8 cellular contexts compared by ENCODE assay signal in genomic region chr1:3283849-3284248, GRCh38.
A peak's percentile ranks its signal among the peaks of the same experiment; 100 is the strongest.
DNase-seq lines count a peak whose midpoint lies in the region; ATAC-seq, FAIRE-seq and TF ChIP-seq lines count a peak whose summit lies in the region.

No MANE protein-coding gene starts in this region.

- H2BK12ac ChIP-seq in H1 (ENCODE audit: low read depth, low read length) = 0 out of 2 replicates have a peak overlapping the region, but pooled peaks have one; percentile 27

- no peak overlapping the region for H3K23ac ChIP-seq in IMR-90 (ENCODE audit: low read depth, low read length)
- H3K23ac ChIP-seq in H1 (ENCODE audit: insufficient read length) = no peak overlapping the region

- TF ChIP-seq RAD21 in IMR-90 (IDR thresholded peaks at IDR 0.05; ENCODE audit: low read length) (peak; percentile 45), H1 (IDR thresholded peaks at IDR 0.05 in 1 of 2, conservative IDR thresholded peaks at IDR 0.05 in 1 of 2; ENCODE audit: low read depth in 2 of 2, low read length in 2 of 2) (peak; percentile 81 to 86)

- H3K27ac Mint-ChIP-seq in nephron = no peak overlapping the region
- no peak overlapping the region for H3K27ac Mint-ChIP-seq in activated T-helper 2 cell treated with anti-CD3 and anti-CD28 coated beads, Interferon-gamma antibody, Interleukin-2, Interleukin-4, amounts not matched to agents 10 μg/mL and 5 μg/mL and 100 μg/mL, durations not matched to agents 14 hours and 24 hours and 36 hours

- no peaks in the 10 kb centered on the region for H4K20me1 ChIP-seq in IMR-90 (ENCODE audit: insufficient read depth, low read length)
- peaks cover 0 to 2% of the 10 kb centered on the region in 2 experiments for H4K20me1 ChIP-seq in H1 (replicated peaks in 1 of 2; ENCODE audit: control insufficient read depth in 1 of 2, insufficient read depth in 2 of 2, low read length in 2 of 2)

- H3K18ac ChIP-seq in IMR-90 (ENCODE audit: low read depth, low read length) (no peak overlapping the region), H1 (ENCODE audit: extremely low read depth, low read length) (no peak overlapping the region)

- in situ Hi-C loops in IMR-90 (cut with MboI; ENCODE audit: low sequenced_read_pairs) = no loop called here

- TF ChIP-seq EP300 in H1 (IDR thresholded peaks at IDR 0.05; ENCODE audit: borderline replicate concordance in 1 of 2, low read depth in 2 of 2, low read length in 2 of 2) = no peak

- peaks cover 10% of the 10 kb centered on the region for H3K27me3 ChIP-seq in IMR-90 (ENCODE audit: control insufficient read depth, insufficient read depth, low read length)
- H3K27me3 ChIP-seq in H1 (replicated peaks in 1 of 4; ENCODE audit: control insufficient read depth in 3 of 4, extremely low read depth in 1 of 4, insufficient read depth in 3 of 4, low read length in 3 of 4) = peaks cover 0 to 6% (median 1%) of the 10 kb centered on the region in 4 experiments; a peak in 1 of 7 replicates

- peaks cover 58% of the 10 kb centered on the region for H3K27me3 Mint-ChIP-seq in nephron (ENCODE audit: low read depth)
- H3K27me3 Mint-ChIP-seq in activated T-helper 2 cell treated with anti-CD3 and anti-CD28 coated beads, Interferon-gamma antibody, Interleukin-2, Interleukin-4, amounts not matched to agents 10 μg/mL and 5 μg/mL and 100 μg/mL, durations not matched to agents 14 hours and 24 hours and 36 hours (ENCODE audit: low read depth) = no peaks in the 10 kb centered on the region

- H4K8ac ChIP-seq in IMR-90 (ENCODE audit: low read depth in 2 of 2, low read length in 2 of 2) = no peak overlapping the region
- H4K8ac ChIP-seq in H1 (ENCODE audit: extremely low read depth, insufficient read depth, low read length) = peak overlapping the region; percentile 84; the same call in 1 of the 2 replicates

- no peak overlapping the region for H3K4me3 ChIP-seq in IMR-90 (ENCODE audit: insufficient read depth, low read depth, low read length)
- H3K4me3 ChIP-seq in H1 (ENCODE audit: extremely low read depth in 1 of 4, insufficient read depth in 2 of 4, low read depth in 3 of 4, low read length in 4 of 4) = peak overlapping the region in 1 of 4 experiments; percentile 25; a peak in 1 of 8 replicates

- H3K9me1 ChIP-seq in IMR-90 (ENCODE audit: insufficient read depth, low read length) = no peaks in the 10 kb centered on the region

- no peaks in the 10 kb centered on the region for H3K79me2 ChIP-seq in H1 (ENCODE audit: control insufficient read depth in 1 of 2, insufficient read depth in 2 of 2, low read length in 2 of 2)

- H2BK15ac ChIP-seq in IMR-90 (ENCODE audit: low read depth, low read length) (no peak overlapping the region), H1 (ENCODE audit: low read length) (no peak overlapping the region)

- H2BK120ac ChIP-seq in IMR-90 (ENCODE audit: low read depth, low read length) (no peak overlapping the region), H1 (replicated peaks; ENCODE audit: low read depth, low read length) (no peak overlapping the region)

- DNase-seq in C1 segment of cervical spinal cord (lab: John Stamatoyannopoulos, UW) (peak in 10 of 14 donors; percentile 3 to 64 (median 20)), IMR-90 (no peak), H1 (ENCODE audit: low read depth in 1 of 2, low spot score in 2 of 2) (peak in 1 of 2 experiments; percentile 88), NCI-H446 (lab: John Stamatoyannopoulos, UW) (no peak), foreskin melanocyte (no peak)
- no peak for DNase-seq in activated T-helper 2 cell treated with anti-CD3 and anti-CD28 coated beads, Interferon-gamma antibody, Interleukin-2, Interleukin-4, amounts not matched to agents 10 μg/mL and 5 μg/mL and 100 μg/mL, durations not matched to agents 14 hours and 24 hours and 36 hours (ENCODE audit: low spot score)

- H3K4me2 ChIP-seq in IMR-90 (ENCODE audit: low read depth, low read length) (no peak overlapping the region), H1 (ENCODE audit: insufficient read depth in 1 of 2, low read depth in 2 of 2, low read length in 2 of 2) (peak overlapping the region in 1 of 2 experiments; percentile 41; a peak in 1 of 4 replicates)

- H4K91ac ChIP-seq in IMR-90 (ENCODE audit: insufficient read depth, low read depth, low read length) (no peak overlapping the region), H1 (replicated peaks; ENCODE audit: insufficient read length, low read length) (no peak overlapping the region)

- peak; percentile 44 for TF ChIP-seq CTCF in IMR-90 (conservative IDR thresholded peaks at IDR 0.05; ENCODE audit: low read depth, low read length)
- TF ChIP-seq CTCF in H1 (IDR thresholded peaks at IDR 0.05; ENCODE audit: control extremely low read depth in 1 of 3, insufficient read depth in 1 of 3, low read depth in 1 of 3, low read length in 3 of 3) = peak; percentile 75 to 88 (median 75)
- peak; percentile 81 to 88 (median 82) for TF ChIP-seq CTCF in nephron (IDR thresholded peaks at IDR 0.05; ENCODE audit: unreplicated experiment in 3 of 3)

- TF ChIP-seq POLR2A in IMR-90 (IDR thresholded peaks at IDR 0.05; ENCODE audit: low read depth, low read length) = no peak
- no peak for TF ChIP-seq POLR2A in H1 (IDR thresholded peaks at IDR 0.05; ENCODE audit: control extremely low read depth in 1 of 2, low read depth in 2 of 2, low read length in 2 of 2)

- H2BK20ac ChIP-seq in IMR-90 (ENCODE audit: low read depth, low read length) = no peak overlapping the region
- no peak overlapping the region for H2BK20ac ChIP-seq in H1 (ENCODE audit: low read length)

- FAIRE-seq in H1 (lab: Jason Lieb, UNC) = no peak

- H3K36me3 Mint-ChIP-seq in nephron (ENCODE audit: low read depth) = peaks cover 3% of the 10 kb centered on the region
- no peaks in the 10 kb centered on the region for H3K36me3 Mint-ChIP-seq in activated T-helper 2 cell treated with anti-CD3 and anti-CD28 coated beads, Interferon-gamma antibody, Interleukin-2, Interleukin-4, amounts not matched to agents 10 μg/mL and 5 μg/mL and 100 μg/mL, durations not matched to agents 14 hours and 24 hours and 36 hours (ENCODE audit: low read depth)

- POLR2A ChIA-PET in IMR-90 (lab: Charles Lee; ENCODE audit: unreplicated experiment) (no interaction called here), H1 (lab: Charles Lee; ENCODE audit: partially characterized antibody) (no interaction called here)

- H3K56ac ChIP-seq in IMR-90 (ENCODE audit: extremely low read depth, insufficient read depth, low read length) (no peak overlapping the region), H1 (replicated peaks; ENCODE audit: insufficient read length, low read depth, low read length) (no peak overlapping the region)

- H3K4ac ChIP-seq in IMR-90 (ENCODE audit: low read depth, low read length) (no peak overlapping the region), H1 (replicated peaks; ENCODE audit: insufficient read length, low read depth, low read length) (no peak overlapping the region)

- no peak overlapping the region for H3K14ac ChIP-seq in IMR-90 (replicated peaks; ENCODE audit: low read depth, low read length)
- no peak overlapping the region for H3K14ac ChIP-seq in H1 (ENCODE audit: insufficient read length)

- H3K4me3 Mint-ChIP-seq in nephron = no peak overlapping the region
- H3K4me3 Mint-ChIP-seq in activated T-helper 2 cell treated with anti-CD3 and anti-CD28 coated beads, Interferon-gamma antibody, Interleukin-2, Interleukin-4, amounts not matched to agents 10 μg/mL and 5 μg/mL and 100 μg/mL, durations not matched to agents 14 hours and 24 hours and 36 hours (ENCODE audit: low read depth) = no peak overlapping the region

- no peak overlapping the region for H2AK5ac ChIP-seq in IMR-90 (ENCODE audit: low read depth, low read length)
- no peak overlapping the region for H2AK5ac ChIP-seq in H1 (ENCODE audit: low read depth, low read length)

- H3K9me3 ChIP-seq in IMR-90 (ENCODE audit: control insufficient read depth, insufficient read depth, low read length) = no peaks in the 10 kb centered on the region
- H3K9me3 ChIP-seq in H1 (ENCODE audit: insufficient read depth in 2 of 2, low read depth in 1 of 2, low read length in 1 of 2) = no peaks in the 10 kb centered on the region

- H4K5ac ChIP-seq in IMR-90 (ENCODE audit: low read depth, low read length) (no peak overlapping the region), H1 (ENCODE audit: insufficient read length, low read depth, low read length) (no peak overlapping the region)

- WGBS in IMR-90 (ENCODE audit: extremely low coverage in 2 of 2, insufficient read length in 1 of 2), 2 experiments = 8% methylated on average over 18 of the region's 22 CpGs; no CpG with 5 or more reads in 1 of the 2 experiments
- 43% methylated on average over 22 of the region's 22 CpGs; no CpG with 5 or more reads in 1 of the 2 experiments for WGBS in H1 (ENCODE audit: extremely low coverage in 1 of 2, insufficient coverage in 1 of 2, insufficient read length in 1 of 2, insufficient replicate concordance in 2 of 2, low coverage in 1 of 2, low lambda C conversion rate in 2 of 2, missing lambda C conversion rate in 1 of 2), 2 experiments

- BruUV-seq in IMR-90 (replicated peaks; lab: Mats Ljungman, UMichigan) = no TSS peak

- H2AFZ ChIP-seq in IMR-90 (replicated peaks; ENCODE audit: low read length, poor library complexity) = no peak overlapping the region
- H2AFZ ChIP-seq in H1 (ENCODE audit: low read length) = no peak overlapping the region; the same call in 1 of the 2 replicates

- H2BK5ac ChIP-seq in IMR-90 (ENCODE audit: low read depth, low read length, poor library complexity, severe bottlenecking) = no peak overlapping the region
- no peak overlapping the region for H2BK5ac ChIP-seq in H1 (ENCODE audit: low read depth, low read length)

- intact Hi-C loops in IMR-90 (cut with micrococcal nuclease) = no loop called here
- intact Hi-C loops in activated T-helper 2 cell treated with anti-CD3 and anti-CD28 coated beads, Interferon-gamma antibody, Interleukin-2, Interleukin-4, amounts not matched to agents 10 μg/mL and 5 μg/mL and 100 μg/mL, durations not matched to agents 14 hours and 24 hours and 36 hours (cut with micrococcal nuclease) = no loop called here

- CTCF ChIA-PET in IMR-90 (lab: Yijun Ruan, JAX) = interaction anchor here (0.7 kb wide), 1 partner anchor 24 kb away, joined by 3 read pairs; no protein-coding TSS in a partner anchor
- CTCF ChIA-PET in H1 (lab: Charles Lee; ENCODE audit: partially characterized antibody) = interaction anchor here (0.8 to 5.9 kb wide), 22 partner anchors 10 to 223 kb away, joined by 3 to 32 read pairs (median 3); no protein-coding TSS in a partner anchor

- H3K4me1 Mint-ChIP-seq in nephron = no peaks in the 10 kb centered on the region
- no peaks in the 10 kb centered on the region for H3K4me1 Mint-ChIP-seq in activated T-helper 2 cell treated with anti-CD3 and anti-CD28 coated beads, Interferon-gamma antibody, Interleukin-2, Interleukin-4, amounts not matched to agents 10 μg/mL and 5 μg/mL and 100 μg/mL, durations not matched to agents 14 hours and 24 hours and 36 hours (ENCODE audit: low read depth)

- H3K79me1 ChIP-seq in IMR-90 (ENCODE audit: low read depth in 1 of 2, low read length in 2 of 2) (no peaks in the 10 kb centered on the region), H1 (ENCODE audit: low read depth, low read length) (no peaks in the 10 kb centered on the region)

- H3K27ac ChIP-seq in IMR-90 (ENCODE audit: insufficient read depth, low read length) = no peak overlapping the region
- H3K27ac ChIP-seq in H1 (ENCODE audit: low read depth, low read length) = no peak overlapping the region

- H2AK9ac ChIP-seq in IMR-90 (replicated peaks; ENCODE audit: low read depth, low read length, poor library complexity) = no peak overlapping the region

- no peaks in the 10 kb centered on the region for H3K23me2 ChIP-seq in H1 (ENCODE audit: low read depth, low read length)

- no peak for ATAC-seq in IMR-90 (ENCODE audit: low read depth)
- ATAC-seq in HG03175 (IDR thresholded peaks at IDR 0.05; ENCODE audit: unreplicated experiment) = no peak

- H3K4me1 ChIP-seq in IMR-90 (ENCODE audit: control insufficient read depth, insufficient read depth, low read length) = no peaks in the 10 kb centered on the region
- peaks cover 0 to 15% (median 5%) of the 10 kb centered on the region in 4 experiments; a peak in 5 of 7 replicates for H3K4me1 ChIP-seq in H1 (replicated peaks in 1 of 4; ENCODE audit: control insufficient read depth in 3 of 4, insufficient read depth in 4 of 4, low read length in 3 of 4)

- H3K36me3 ChIP-seq in IMR-90 (ENCODE audit: control insufficient read depth, insufficient read depth, low read length) (no peaks in the 10 kb centered on the region), H1 (ENCODE audit: control insufficient read depth in 2 of 4, insufficient read depth in 4 of 4, low read length in 3 of 4) (no peaks in the 10 kb centered on the region)

- H3K9me3 Mint-ChIP-seq in nephron = no peaks in the 10 kb centered on the region
- H3K9me3 Mint-ChIP-seq in activated T-helper 2 cell treated with anti-CD3 and anti-CD28 coated beads, Interferon-gamma antibody, Interleukin-2, Interleukin-4, amounts not matched to agents 10 μg/mL and 5 μg/mL and 100 μg/mL, durations not matched to agents 14 hours and 24 hours and 36 hours = no peaks in the 10 kb centered on the region

- H3K9ac ChIP-seq in IMR-90 (ENCODE audit: low read depth, low read length) (no peak overlapping the region), H1 (replicated peaks in 1 of 4; ENCODE audit: extremely low read depth in 1 of 4, low read depth in 3 of 4, low read length in 3 of 4) (no peak overlapping the region)

- dilution Hi-C loops in IMR-90 (cut with HindIII; ENCODE audit: low sequenced_read_pairs, unreplicated experiment) = no loop called here

Comparison
In these comparisons a context has a peak if more than half of its experiments do, and no peak if none do; other contexts are left out.
1. DNase-seq: peak in C1 segment of cervical spinal cord (10 of 14); none in IMR-90 (single experiment), NCI-H446 (0 of 2), activated T-helper 2 cell treated with anti-CD3 and anti-CD28 coated beads, Interferon-gamma antibody, Interleukin-2, Interleukin-4, amounts not matched to agents 10 μg/mL and 5 μg/mL and 100 μg/mL, durations not matched to agents 14 hours and 24 hours and 36 hours (single experiment) and foreskin melanocyte (single experiment).
2. Peak in every context shown above with its lines, with median percentiles within 50 percentile points of each other: CTCF ChIP-seq.